ENCODE assay signal across 25 cellular contexts in the genomic region with DNA sequence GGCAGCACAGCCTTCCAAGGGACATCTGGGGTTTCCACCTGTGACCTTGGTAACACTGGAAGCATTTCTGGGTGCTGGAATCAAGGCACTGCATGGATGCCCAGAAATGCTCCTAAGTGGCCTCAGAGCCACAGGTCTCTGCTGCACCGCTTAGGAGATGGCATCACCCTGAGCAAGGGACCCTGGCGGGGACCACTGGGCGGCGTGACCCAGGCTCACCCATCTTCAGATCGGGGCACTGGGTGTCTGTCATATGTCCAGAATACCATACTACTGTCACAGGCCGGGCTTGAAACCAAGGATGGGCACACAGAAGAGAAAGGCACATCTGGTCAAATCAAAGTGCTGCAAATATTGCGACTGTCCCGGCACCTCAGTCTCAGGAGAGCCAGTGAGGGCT. TPM values are rescaled to one million over a fixed set of nuclear protein-coding genes. Genes with fewer than 3 reads are reported as not detected.
A peak's percentile ranks its signal among the peaks of the same experiment; 100 is the strongest.
DNase-seq lines count a peak whose midpoint lies in the region; ATAC-seq, FAIRE-seq and TF ChIP-seq lines count a peak whose summit lies in the region.
"Had no signal": no experiment of that assay in that cellular context is flagged by ENCODE, and none has a peak within 500 bp of the region (broad histone marks: within the 10 kb centered on the region; RNA-seq: fewer than 3 reads in every experiment).

No MANE protein-coding gene starts in this region.

- peaks cover 3% of the 10 kb centered on the region for H3K9me3 Mint-ChIP-seq in activated naive CD4-positive, alpha-beta T cell treated with anti-CD3 and anti-CD28 coated beads for 36 hours
- no peaks in the 10 kb centered on the region for H3K9me3 Mint-ChIP-seq in Calu3 (ENCODE audit: low read depth, unreplicated experiment)
- H3K9me3 Mint-ChIP-seq: memory B cell had no signal

- H3K4me3 Mint-ChIP-seq in activated naive CD4-positive, alpha-beta T cell treated with anti-CD3 and anti-CD28 coated beads for 36 hours = no peak overlapping the region
- no peak overlapping the region for H3K4me3 Mint-ChIP-seq in Calu3 (ENCODE audit: low read depth, unreplicated experiment)
- H3K4me3 Mint-ChIP-seq: activated CD4-positive, alpha-beta T cell treated with anti-CD3 and anti-CD28 coated beads for 36 hours; activated CD8-positive, alpha-beta T cell treated with anti-CD3 and anti-CD28 coated beads, Interleukin-2, amount 10 ng/mL, durations not matched to agents 7 days and 5 days; activated naive CD8-positive, alpha-beta T cell treated with anti-CD3 and anti-CD28 coated beads, Interleukin-2, amount 10 ng/mL, durations not matched to agents 7 days and 5 days; B cell; memory B cell had no signal

- ATAC-seq in Right ventricle myocardium superior (ENCODE audit: poor library complexity) = no peak
- ATAC-seq: activated CD8-positive, alpha-beta T cell treated with anti-CD3 and anti-CD28 coated beads, Interleukin-2, amount 10 ng/mL, durations not matched to agents 7 days and 5 days had no signal

- BruUV-seq in Calu3 (replicated peaks; lab: Mats Ljungman, UMichigan) = no TSS peak

- intact Hi-C loops in cardiac septum (cut with DNase I) = no loop called here
- intact Hi-C loops in Right ventricle myocardium superior (cut with DNase I) = no loop called here
- intact Hi-C loops in activated naive CD4-positive, alpha-beta T cell treated with anti-CD3 and anti-CD28 coated beads for 36 hours (cut with micrococcal nuclease) = no loop called here
- intact Hi-C loops in Calu3 (cut with micrococcal nuclease; ENCODE audit: unreplicated experiment) = no loop called here

- H3K9me3 ChIP-seq in WERI-Rb-1 (ENCODE audit: severe bottlenecking) = peaks cover 5% of the 10 kb centered on the region
- H3K9me3 ChIP-seq: ascending aorta, HAP-1, stomach, uterus had no signal

- H3K27ac ChIP-seq in RWPE1 = peak overlapping the region; percentile 90
- no peak overlapping the region for H3K27ac ChIP-seq in WERI-Rb-1
- H3K27ac ChIP-seq: ascending aorta, PC-9, uterus had no signal

- CTCF ChIA-PET in RWPE1 (lab: Yijun Ruan, JAX) = interaction anchor here (0.6 to 0.9 kb wide), 2 partner anchors 9 to 309 kb away, joined by 3 to 5 read pairs; no protein-coding TSS in a partner anchor
- CTCF ChIA-PET in activated naive CD4-positive, alpha-beta T cell treated with anti-CD3 and anti-CD28 coated beads for 36 hours (lab: Charles Lee) = no interaction called here
- CTCF ChIA-PET in Calu3 (lab: Charles Lee) = no interaction called here

- H3K4me3 ChIP-seq in WERI-Rb-1 (ENCODE audit: low read depth, low read length) = no peak overlapping the region
- H3K4me3 ChIP-seq: ascending aorta, HAP-1, PC-9, stomach, uterus had no signal

- peaks cover 6% of the 10 kb centered on the region; the same call in 1 of the 2 replicates for H3K36me3 ChIP-seq in WERI-Rb-1
- H3K36me3 ChIP-seq: ascending aorta, HAP-1, stomach, uterus had no signal

- H3K27me3 ChIP-seq in WERI-Rb-1 (ENCODE audit: insufficient read depth, low read depth, severe bottlenecking) = no peaks in the 10 kb centered on the region
- H3K27me3 ChIP-seq: ascending aorta, stomach, uterus had no signal

- peaks cover 3% of the 10 kb centered on the region for H3K4me1 Mint-ChIP-seq in activated naive CD4-positive, alpha-beta T cell treated with anti-CD3 and anti-CD28 coated beads for 36 hours (ENCODE audit: low read depth)
- H3K4me1 Mint-ChIP-seq in Calu3 (ENCODE audit: low read depth, unreplicated experiment) = peaks cover 8% of the 10 kb centered on the region
- H3K4me1 Mint-ChIP-seq: activated CD4-positive, alpha-beta T cell treated with anti-CD3 and anti-CD28 coated beads for 36 hours; activated naive CD8-positive, alpha-beta T cell treated with anti-CD3 and anti-CD28 coated beads, Interleukin-2, amount 10 ng/mL, durations not matched to agents 7 days and 5 days had no signal

- TF ChIP-seq CTCF in RWPE1 (conservative IDR thresholded peaks at IDR 0.05; ENCODE audit: low read depth) (no peak), WERI-Rb-1 (IDR thresholded peaks at IDR 0.05; ENCODE audit: low read depth, low read length) (no peak), Calu3 (IDR thresholded peaks at IDR 0.05; ENCODE audit: unreplicated experiment) (no peak)

- POLR2A ChIA-PET in RWPE1 (lab: Yijun Ruan, JAX; ENCODE audit: low non-redundant PET) = no interaction called here

- no peaks in the 10 kb centered on the region for H3K27me3 Mint-ChIP-seq in activated naive CD4-positive, alpha-beta T cell treated with anti-CD3 and anti-CD28 coated beads for 36 hours (ENCODE audit: low read depth)
- no peaks in the 10 kb centered on the region for H3K27me3 Mint-ChIP-seq in Calu3 (ENCODE audit: unreplicated experiment)

- H3K36me3 Mint-ChIP-seq in activated naive CD4-positive, alpha-beta T cell treated with anti-CD3 and anti-CD28 coated beads for 36 hours (ENCODE audit: low read depth) = no peaks in the 10 kb centered on the region
- H3K36me3 Mint-ChIP-seq in Calu3 (ENCODE audit: insufficient read depth, unreplicated experiment) = peaks cover under 1% of the 10 kb centered on the region
- H3K36me3 Mint-ChIP-seq: activated naive CD8-positive, alpha-beta T cell treated with anti-CD3 and anti-CD28 coated beads, Interleukin-2, amount 10 ng/mL, durations not matched to agents 7 days and 5 days; memory B cell had no signal

- no peak for FAIRE-seq in urothelium cell line (lab: Jason Lieb, UNC)
- FAIRE-seq: GM12892 had no signal

- DNase-seq in cardiac septum (ENCODE audit: low spot score) (peak; percentile 51), Right ventricle myocardium superior (no peak), RWPE1 (ENCODE audit: low spot score) (no peak), foreskin melanocyte (peak; percentile 11), urothelium cell line (ENCODE audit: low spot score) (peak; percentile 12), WERI-Rb-1 (no peak), Calu3 (no peak)
- DNase-seq in activated naive CD4-positive, alpha-beta T cell treated with anti-CD3 and anti-CD28 coated beads for 36 hours = no peak
- DNase-seq: activated CD8-positive, alpha-beta T cell treated with anti-CD3 and anti-CD28 coated beads, Interleukin-2, amount 10 ng/mL, durations not matched to agents 7 days and 5 days; activated gamma-delta T cell; activated naive CD8-positive, alpha-beta T cell treated with anti-CD3 and anti-CD28 coated beads, Interleukin-2, amount 10 ng/mL, durations not matched to agents 7 days and 5 days; activated T-cell treated with anti-CD3 and anti-CD28 coated beads, Interleukin-2, amount 50 U/mL, for 1 hour; cerebellar nuclear complex; NCI-H1436 treated with DMSO at 0.1 percent for 48 hours; NCI-H526 treated with DMSO at 0.1 percent for 48 hours; SIG-M5; uterus had no signal

- H3K27ac Mint-ChIP-seq in activated naive CD4-positive, alpha-beta T cell treated with anti-CD3 and anti-CD28 coated beads for 36 hours = no peak overlapping the region
- H3K27ac Mint-ChIP-seq in Calu3 (ENCODE audit: unreplicated experiment) = no peak overlapping the region
- H3K27ac Mint-ChIP-seq: activated CD4-positive, alpha-beta T cell treated with anti-CD3 and anti-CD28 coated beads for 36 hours; activated CD8-positive, alpha-beta T cell treated with anti-CD3 and anti-CD28 coated beads, Interleukin-2, amount 10 ng/mL, durations not matched to agents 7 days and 5 days; activated naive CD8-positive, alpha-beta T cell treated with anti-CD3 and anti-CD28 coated beads, Interleukin-2, amount 10 ng/mL, durations not matched to agents 7 days and 5 days; B cell; memory B cell had no signal

RNA-seq across cellular contexts. Expression of a gene that starts 45.9 kb away (rescaled TPM):
- total RNA-seq in cardiac septum (61.8 TPM), Right ventricle myocardium superior (47.5 TPM), Calu3 (2022) (96.2 and 115 TPM in 2 replicates)
- 100 to 1,000 TPM; 116 to 121 TPM for total RNA-seq in activated naive CD4-positive, alpha-beta T cell treated with anti-CD3 and anti-CD28 coated beads for 36 hours

Comparison
In these comparisons a context has a peak if more than half of its experiments do, and no peak if none do; other contexts are left out.
1. DNase-seq: peak in cardiac septum (single experiment), foreskin melanocyte (single experiment) and urothelium cell line (single experiment); none in Right ventricle myocardium superior (single experiment), RWPE1 (single experiment), activated naive CD4-positive, alpha-beta T cell treated with anti-CD3 and anti-CD28 coated beads for 36 hours (single experiment), WERI-Rb-1 (single experiment) and Calu3 (single experiment).